ENCODE assay signal across 34 cellular contexts in the genomic region with DNA sequence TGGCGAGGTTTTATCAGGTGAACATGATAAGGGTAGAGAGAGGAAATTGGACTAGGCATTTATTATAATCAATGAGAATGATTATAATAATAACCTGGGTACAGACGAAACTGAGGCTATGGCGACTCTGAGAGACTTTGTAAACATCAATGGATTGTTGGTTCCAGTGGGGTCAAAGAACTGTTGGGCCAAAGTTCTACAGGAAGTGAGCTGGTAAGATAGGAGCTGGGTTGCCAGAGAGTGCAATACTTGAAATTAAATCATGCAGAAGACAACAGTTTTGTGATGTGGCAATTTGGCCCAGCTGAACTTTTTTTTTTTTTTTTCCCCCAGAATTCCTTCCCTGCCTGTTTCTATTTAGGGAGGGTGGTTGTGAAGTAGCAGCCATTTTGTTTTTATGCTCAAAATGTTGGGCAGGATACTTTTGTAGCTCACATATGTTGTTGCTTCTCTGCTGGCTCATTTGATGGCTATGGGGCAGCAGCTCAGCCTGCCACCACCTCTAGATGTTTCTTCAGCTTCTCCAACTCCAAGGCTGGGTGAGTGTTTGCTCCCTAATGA.
"Had no signal": no experiment of that assay in that cellular context is flagged by ENCODE, and none has a peak within 500 bp of the region (broad histone marks: within the 10 kb centered on the region; RNA-seq: fewer than 3 reads in every experiment).

No MANE protein-coding gene starts in this region.

- H3K4me1 Mint-ChIP-seq: mesothelial cell of epicardium, neural crest cell had no signal

- H3K27me3 ChIP-seq: breast epithelium, esophagus muscularis mucosa, testis, uterus had no signal

- H3K27me3 Mint-ChIP-seq: activated CD4-positive, alpha-beta memory T cell treated with anti-CD3 and anti-CD28 coated beads, Interleukin-2, amount 10 ng/mL, durations not matched to agents 7 days and 5 days; activated CD4-positive, alpha-beta T cell treated with anti-CD3 and anti-CD28 coated beads, Interleukin-2, amount 10 ng/mL, durations not matched to agents 7 days and 5 days; activated CD8-positive, alpha-beta memory T cell treated with anti-CD3 and anti-CD28 coated beads, Interleukin-2, amount 10 ng/mL, durations not matched to agents 7 days and 5 days; activated naive CD8-positive, alpha-beta T cell treated with anti-CD3 and anti-CD28 coated beads, Interleukin-2, amount 50 U/mL, for 24 hours; central memory CD8-positive, alpha-beta T cell; naive thymus-derived CD4-positive, alpha-beta T cell; T-helper 17 cell; type B pancreatic cell had no signal

- H3K9me3 ChIP-seq: breast epithelium, esophagus muscularis mucosa, psoas muscle, testis, uterus had no signal

- DNase-seq: activated CD4-positive, alpha-beta memory T cell treated with anti-CD3 and anti-CD28 coated beads, Interleukin-2, amount 10 ng/mL, durations not matched to agents 7 days and 5 days; activated CD4-positive, alpha-beta T cell treated with anti-CD3 and anti-CD28 coated beads for 1 hour; activated CD4-positive, alpha-beta T cell treated with anti-CD3 and anti-CD28 coated beads, Interleukin-2, amount 10 ng/mL, durations not matched to agents 7 days and 5 days; activated CD8-positive, alpha-beta memory T cell treated with anti-CD3 and anti-CD28 coated beads, Interleukin-2, amount 10 ng/mL, durations not matched to agents 7 days and 5 days; activated effector memory CD4-positive, alpha-beta T cell treated with Interleukin-2 at 50 U/mL for 16 hours; activated naive CD4-positive, alpha-beta T cell treated with anti-CD3 and anti-CD28 coated beads, Interleukin-2, amount 50 U/mL, for 16 hours; activated naive CD8-positive, alpha-beta T cell treated with anti-CD3 and anti-CD28 coated beads, Interleukin-2, amount 50 U/mL, for 24 hours; activated T-cell treated with anti-CD3 and anti-CD28 coated beads, Interleukin-2, amount 50 U/mL, for 48 hours; amygdala; dermis blood vessel endothelial cell; effector CD4-positive, alpha-beta T cell; left ventricle myocardium superior; mammary epithelial cell; naive thymus-derived CD4-positive, alpha-beta T cell; occipital lobe; psoas muscle; stimulated activated CD4-positive, alpha-beta T cell treated with anti-CD3 and anti-CD28 coated beads, Interleukin-15, amount 100 ng/mL, for 24 hours; stimulated activated CD4-positive, alpha-beta T cell treated with anti-CD3 and anti-CD28 coated beads, Interleukin-2, amount 100 ng/mL, for 24 hours; stimulated activated naive CD4-positive, alpha-beta T cell; SW 1271; T-helper 17 cell; T1000; testis; uterus had no signal

- H3K4me3 Mint-ChIP-seq: activated CD4-positive, alpha-beta memory T cell treated with anti-CD3 and anti-CD28 coated beads, Interleukin-2, amount 10 ng/mL, durations not matched to agents 7 days and 5 days; activated CD4-positive, alpha-beta T cell treated with anti-CD3 and anti-CD28 coated beads, Interleukin-2, amount 10 ng/mL, durations not matched to agents 7 days and 5 days; activated CD8-positive, alpha-beta memory T cell treated with anti-CD3 and anti-CD28 coated beads, Interleukin-2, amount 10 ng/mL, durations not matched to agents 7 days and 5 days; activated naive CD8-positive, alpha-beta T cell treated with anti-CD3 and anti-CD28 coated beads, Interleukin-2, amount 50 U/mL, for 24 hours; central memory CD8-positive, alpha-beta T cell; mesothelial cell of epicardium; neural crest cell; T-helper 17 cell; type B pancreatic cell had no signal

- H3K36me3 Mint-ChIP-seq: mesothelial cell of epicardium, type B pancreatic cell had no signal

- H3K4me1 ChIP-seq: breast epithelium, esophagus muscularis mucosa, parathyroid adenoma, psoas muscle, testis, uterus had no signal

- H3K4me3 ChIP-seq: breast epithelium, esophagus muscularis mucosa, psoas muscle, testis, uterus had no signal

- H3K36me3 ChIP-seq: breast epithelium, esophagus muscularis mucosa, uterus had no signal

- H3K27ac ChIP-seq: breast epithelium, esophagus muscularis mucosa, parathyroid adenoma, psoas muscle, testis, uterus had no signal

- H3K27ac Mint-ChIP-seq: activated CD4-positive, alpha-beta memory T cell treated with anti-CD3 and anti-CD28 coated beads, Interleukin-2, amount 10 ng/mL, durations not matched to agents 7 days and 5 days; activated CD4-positive, alpha-beta T cell treated with anti-CD3 and anti-CD28 coated beads, Interleukin-2, amount 10 ng/mL, durations not matched to agents 7 days and 5 days; activated CD8-positive, alpha-beta memory T cell treated with anti-CD3 and anti-CD28 coated beads, Interleukin-2, amount 10 ng/mL, durations not matched to agents 7 days and 5 days; activated naive CD8-positive, alpha-beta T cell treated with anti-CD3 and anti-CD28 coated beads, Interleukin-2, amount 50 U/mL, for 24 hours; mesothelial cell of epicardium; T-helper 17 cell; type B pancreatic cell had no signal

- FAIRE-seq: colon, frontal cortex, islet of Langerhans had no signal

- ATAC-seq: activated CD8-positive, alpha-beta memory T cell treated with anti-CD3 and anti-CD28 coated beads, Interleukin-2, amount 10 ng/mL, durations not matched to agents 7 days and 5 days; activated naive CD8-positive, alpha-beta T cell treated with anti-CD3 and anti-CD28 coated beads, Interleukin-2, amount 50 U/mL, for 24 hours; left ventricle myocardium superior; naive thymus-derived CD4-positive, alpha-beta T cell; psoas muscle; T-helper 17 cell had no signal
